In the genomic region with DNA sequence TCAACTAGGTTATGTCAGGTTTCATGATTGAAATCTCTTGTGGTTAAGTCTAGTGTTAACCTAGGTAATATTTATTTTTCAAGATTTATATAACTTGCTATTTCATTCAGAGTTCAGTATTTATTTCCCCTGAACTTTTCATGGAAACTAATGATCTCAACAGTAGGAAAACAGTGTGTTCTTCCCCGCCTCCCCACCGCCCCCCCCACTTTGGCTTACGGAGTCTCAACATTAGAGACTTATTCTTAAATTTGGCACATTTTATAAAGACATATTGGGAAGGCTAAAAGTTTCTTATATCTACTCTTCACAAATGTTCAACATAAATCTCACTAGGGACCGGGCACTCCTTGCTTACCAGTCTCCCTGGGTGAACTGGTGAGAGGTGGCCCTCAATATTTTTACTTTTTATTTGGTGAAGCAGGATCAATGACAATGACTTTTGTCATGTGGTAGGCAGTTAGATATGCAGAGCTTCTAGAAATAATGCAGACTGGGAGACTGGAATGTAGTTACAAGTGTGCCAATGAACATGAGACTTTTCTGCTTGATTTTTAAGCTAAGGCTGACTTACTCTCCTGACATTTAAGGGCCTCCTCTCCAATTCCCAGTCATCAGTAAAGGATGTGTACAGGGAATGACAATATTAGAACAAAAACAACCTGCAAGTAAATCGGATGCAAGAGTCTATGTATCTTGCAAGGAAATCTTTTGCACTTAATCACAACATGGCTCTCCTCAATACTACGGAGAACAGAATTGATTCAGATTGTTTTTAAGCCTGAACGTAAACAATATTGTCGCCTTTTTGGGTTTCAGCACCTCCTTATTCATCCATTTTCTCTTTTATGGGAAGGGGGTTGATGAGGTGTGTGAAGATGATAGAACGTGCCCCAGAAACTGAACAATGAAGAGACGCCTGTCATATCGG, we compare ENCODE assay signal across 7 cellular contexts. TPM values are rescaled to one million over a fixed set of nuclear protein-coding genes. Genes with fewer than 3 reads are reported as not detected.
DNase-seq lines count a peak whose midpoint lies in the region; ATAC-seq, FAIRE-seq and TF ChIP-seq lines count a peak whose summit lies in the region.

No MANE protein-coding gene starts in this region.

- no peaks in the 10 kb centered on the region for H3K9me3 ChIP-seq in RWPE2 (ENCODE audit: severe bottlenecking)
- H3K9me3 ChIP-seq in esophagus muscularis mucosa, result no peaks in the 10 kb centered on the region

- no peak for ATAC-seq in RWPE2 (ENCODE audit: low read depth)
- no peak for ATAC-seq in HG03354 (IDR thresholded peaks at IDR 0.05; ENCODE audit: poor library complexity, severe bottlenecking, unreplicated experiment)

- H3K36me3 ChIP-seq in H7 (replicated peaks; ENCODE audit: control insufficient read depth, insufficient read depth, low read length), result no peaks in the 10 kb centered on the region
- H3K36me3 ChIP-seq in RWPE2 (ENCODE audit: low read depth), result no peaks in the 10 kb centered on the region
- H3K36me3 ChIP-seq in esophagus muscularis mucosa, result no peaks in the 10 kb centered on the region

- H3K27me3 ChIP-seq in H7 (ENCODE audit: control insufficient read depth, insufficient read depth, low read length), result peaks cover 6% of the 10 kb centered on the region
- no peaks in the 10 kb centered on the region for H3K27me3 ChIP-seq in RWPE2 (ENCODE audit: insufficient read depth, poor library complexity, severe bottlenecking)
- H3K27me3 ChIP-seq in esophagus muscularis mucosa, result no peaks in the 10 kb centered on the region

- intact Hi-C loops in esophagus muscularis mucosa (cut with DNase I), result loop anchor here (10.0 kb wide), 2 partner anchors 239 to 241 kb away; partner anchors contain the start of genes TENT5C and TRIM45

- FAIRE-seq in RCC 7860 (lab: Jason Lieb, UNC), result no peak

- DNase-seq in H7 (no peak), RWPE2 (ENCODE audit: low spot score) (no peak), esophagus muscularis mucosa (ENCODE audit: extremely low spot score) (no peak), pons (ENCODE audit: low spot score) (peak; percentile 39), RCC 7860 (ENCODE audit: low spot score) (no peak)
- no peak for DNase-seq in stimulated activated CD8-positive, alpha-beta memory T cell treated with anti-CD3 and anti-CD28 coated beads, Interleukin-4, amount 100 ng/mL, for 48 hours

- H3K27ac ChIP-seq in RWPE2 (ENCODE audit: poor library complexity, severe bottlenecking), result peak overlapping the region; percentile 78
- peak overlapping the region; percentile 91 to 99 (median 98) for H3K27ac ChIP-seq in esophagus muscularis mucosa (replicated peaks in 1 of 4)

- H3K4me3 ChIP-seq in H7 (ENCODE audit: insufficient read depth, low read depth, low read length), result peak overlapping the region; percentile 82
- peak overlapping the region; percentile 92 for H3K4me3 ChIP-seq in RWPE2 (ENCODE audit: severe bottlenecking)
- peak overlapping the region; percentile 78 to 91 (median 86) for H3K4me3 ChIP-seq in esophagus muscularis mucosa

- TF ChIP-seq CTCF in RWPE2 (IDR thresholded peaks at IDR 0.05; ENCODE audit: poor library complexity, severe bottlenecking) (no peak), esophagus muscularis mucosa (IDR thresholded peaks at IDR 0.05) (no peak)

- no peak for TF ChIP-seq POLR2A in esophagus muscularis mucosa (IDR thresholded peaks at IDR 0.05; ENCODE audit: low read depth)

- WGBS in esophagus muscularis mucosa, result 26% methylated on average over 11 of the region's 11 CpGs

- peaks cover 18% of the 10 kb centered on the region for H3K4me1 ChIP-seq in RWPE2 (ENCODE audit: insufficient read depth, poor library complexity, severe bottlenecking)
- peaks cover 28 to 55% (median 51%) of the 10 kb centered on the region in 4 donors for H3K4me1 ChIP-seq in esophagus muscularis mucosa

- TF ChIP-seq EP300 in esophagus muscularis mucosa (IDR thresholded peaks at IDR 0.05), result no peak

RNA-seq across cellular contexts. Expression of gene MAN1A2, which starts 1.6 kb away (rescaled TPM):
- total RNA-seq in H7 (2014; rRNA removed; shearing (Covaris generic)), result 16.0 and 17.8 TPM in 2 replicates
- total RNA-seq in esophagus muscularis mucosa, result 10 to 100 TPM; 45.4 to 51.7 (median 48.3) TPM
